ENCODE assay signal across 29 cellular contexts in genomic region chr2:61116302-61116701, GRCh38.
"Had no signal": no experiment of that assay in that cellular context is flagged by ENCODE, and none has a peak within 500 bp of the region (broad histone marks: within the 10 kb centered on the region; RNA-seq: fewer than 3 reads in every experiment).

No MANE protein-coding gene starts in this region.

- FAIRE-seq: urothelium cell line had no signal

- ATAC-seq: stimulated activated memory B cell treated with anti-CD40 and anti-IgM and Interleukin-4, amounts not matched to agents 10 μg/mL and 1 μg/mL and 100 μg/mL, for 72 hours; stimulated activated naive B cell treated with anti-CD40 and anti-IgM and Interleukin-4, amounts not matched to agents 10 μg/mL and 1 μg/mL and 100 μg/mL, for 72 hours; stimulated activated naive CD8-positive, alpha-beta T cell treated with anti-CD3 and anti-CD28 coated beads, Interleukin-15, Interleukin-2, amounts not matched to agents 100 U/mL and 50 U/mL, for 24 hours; upper lobe of right lung had no signal

- DNase-seq: stimulated activated CD4-positive, alpha-beta T cell treated with anti-CD3 and anti-CD28 coated beads, Interleukin-2, amount 100 ng/mL, for 48 hours; stimulated activated CD4-positive, alpha-beta T cell treated with anti-CD3 and anti-CD28 coated beads, Interleukin-4, amount 100 ng/mL, for 1 hour; stimulated activated CD4-positive, alpha-beta T cell treated with anti-CD3 and anti-CD28 coated beads, Interleukin-4, amount 100 ng/mL, for 24 hours; stimulated activated CD4-positive, alpha-beta T cell treated with anti-CD3 and anti-CD28 coated beads, Interleukin-4, amount 100 ng/mL, for 4 hours; stimulated activated CD8-positive, alpha-beta memory T cell treated with anti-CD3 and anti-CD28 coated beads, Interleukin-4, amount 100 ng/mL, for 48 hours; stimulated activated naive B cell treated with anti-CD40 and anti-IgM and Interleukin-4, amounts not matched to agents 10 μg/mL and 1 μg/mL and 100 μg/mL, for 72 hours; stimulated activated naive CD4-positive, alpha-beta T cell; stimulated activated naive CD4-positive, alpha-beta T cell treated with Interleukin-2 at 50 U/mL for 16 hours; stimulated activated naive CD8-positive, alpha-beta T cell treated with anti-CD3 and anti-CD28 coated beads, Interleukin-15, amount 100 ng/mL, for 72 hours; stimulated activated naive CD8-positive, alpha-beta T cell treated with anti-CD3 and anti-CD28 coated beads, Interleukin-15, Interleukin-2, amounts not matched to agents 100 U/mL and 50 U/mL, for 24 hours; stomach; substantia nigra; testis; thyroid gland; tibial artery; transverse colon; trophoblast cell; upper lobe of left lung; upper lobe of right lung; uterus had no signal

- H3K36me3 Mint-ChIP-seq: stimulated activated effector memory CD8-positive, alpha-beta T cell treated with anti-CD3 and anti-CD28 coated beads, Interleukin-12 subunit alpha, Interleukin-12 subunit beta, amount 100 ng/mL, for 72 hours had no signal

- H3K4me3 ChIP-seq: stomach, suprapubic skin, testis, thoracic aorta, thyroid gland, tibial artery, tibial nerve, transverse colon, upper lobe of left lung, upper lobe of right lung, uterus, vagina had no signal

- H3K27ac ChIP-seq: stomach, suprapubic skin, testis, thoracic aorta, thyroid gland, tibial artery, tibial nerve, transverse colon, upper lobe of left lung, upper lobe of right lung, uterus, vagina had no signal

- H3K9me3 ChIP-seq: stomach, suprapubic skin, testis, thoracic aorta, thyroid gland, tibial artery, tibial nerve, transverse colon, upper lobe of left lung, upper lobe of right lung, uterus, vagina had no signal

- H3K27ac Mint-ChIP-seq: stimulated activated effector memory CD8-positive, alpha-beta T cell treated with anti-CD3 and anti-CD28 coated beads, Interleukin-12 subunit alpha, Interleukin-12 subunit beta, amount 100 ng/mL, for 72 hours; stimulated activated memory B cell treated with anti-CD40 and anti-IgM and Interleukin-4, amounts not matched to agents 10 μg/mL and 1 μg/mL and 100 μg/mL, for 72 hours; stimulated activated naive B cell treated with anti-CD40 and anti-IgM and Interleukin-4, amounts not matched to agents 10 μg/mL and 1 μg/mL and 100 μg/mL, for 72 hours; stimulated activated naive CD8-positive, alpha-beta T cell treated with anti-CD3 and anti-CD28 coated beads, Interleukin-15, amount 100 ng/mL, for 72 hours; type B pancreatic cell had no signal

- H3K9me3 Mint-ChIP-seq: stimulated activated effector memory CD8-positive, alpha-beta T cell treated with anti-CD3 and anti-CD28 coated beads, Interleukin-12 subunit alpha, Interleukin-12 subunit beta, amount 100 ng/mL, for 72 hours had no signal

- H3K27me3 Mint-ChIP-seq: stimulated activated memory B cell treated with anti-CD40 and anti-IgM and Interleukin-4, amounts not matched to agents 10 μg/mL and 1 μg/mL and 100 μg/mL, for 72 hours; stimulated activated naive B cell treated with anti-CD40 and anti-IgM and Interleukin-4, amounts not matched to agents 10 μg/mL and 1 μg/mL and 100 μg/mL, for 72 hours; stimulated activated naive CD8-positive, alpha-beta T cell treated with anti-CD3 and anti-CD28 coated beads, Interleukin-15, amount 100 ng/mL, for 72 hours; stimulated activated naive CD8-positive, alpha-beta T cell treated with anti-CD3 and anti-CD28 coated beads, Interleukin-15, Interleukin-2, amounts not matched to agents 100 ng/mL and 50 ng/mL, for 24 hours; type B pancreatic cell had no signal

- H3K4me1 ChIP-seq: stomach, suprapubic skin, testis, thyroid gland, tibial artery, tibial nerve, transverse colon, upper lobe of left lung, upper lobe of right lung, uterus, vagina had no signal

- H3K4me3 Mint-ChIP-seq: stimulated activated effector memory CD8-positive, alpha-beta T cell treated with anti-CD3 and anti-CD28 coated beads, Interleukin-12 subunit alpha, Interleukin-12 subunit beta, amount 100 ng/mL, for 72 hours; stimulated activated memory B cell treated with anti-CD40 and anti-IgM and Interleukin-4, amounts not matched to agents 10 μg/mL and 1 μg/mL and 100 μg/mL, for 72 hours; stimulated activated naive B cell treated with anti-CD40 and anti-IgM and Interleukin-4, amounts not matched to agents 10 μg/mL and 1 μg/mL and 100 μg/mL, for 72 hours; stimulated activated naive CD8-positive, alpha-beta T cell treated with anti-CD3 and anti-CD28 coated beads, Interleukin-15, amount 100 ng/mL, for 72 hours; stimulated activated naive CD8-positive, alpha-beta T cell treated with anti-CD3 and anti-CD28 coated beads, Interleukin-15, Interleukin-2, amounts not matched to agents 100 ng/mL and 50 ng/mL, for 24 hours; type B pancreatic cell had no signal

- H3K27me3 ChIP-seq: stomach, suprapubic skin, testis, thyroid gland, tibial artery, tibial nerve, transverse colon, upper lobe of left lung, upper lobe of right lung, uterus, vagina had no signal

- H3K4me1 Mint-ChIP-seq: stimulated activated effector memory CD8-positive, alpha-beta T cell treated with anti-CD3 and anti-CD28 coated beads, Interleukin-12 subunit alpha, Interleukin-12 subunit beta, amount 100 ng/mL, for 72 hours; stimulated activated memory B cell treated with anti-CD40 and anti-IgM and Interleukin-4, amounts not matched to agents 10 μg/mL and 1 μg/mL and 100 μg/mL, for 72 hours had no signal
